In the genomic region with DNA sequence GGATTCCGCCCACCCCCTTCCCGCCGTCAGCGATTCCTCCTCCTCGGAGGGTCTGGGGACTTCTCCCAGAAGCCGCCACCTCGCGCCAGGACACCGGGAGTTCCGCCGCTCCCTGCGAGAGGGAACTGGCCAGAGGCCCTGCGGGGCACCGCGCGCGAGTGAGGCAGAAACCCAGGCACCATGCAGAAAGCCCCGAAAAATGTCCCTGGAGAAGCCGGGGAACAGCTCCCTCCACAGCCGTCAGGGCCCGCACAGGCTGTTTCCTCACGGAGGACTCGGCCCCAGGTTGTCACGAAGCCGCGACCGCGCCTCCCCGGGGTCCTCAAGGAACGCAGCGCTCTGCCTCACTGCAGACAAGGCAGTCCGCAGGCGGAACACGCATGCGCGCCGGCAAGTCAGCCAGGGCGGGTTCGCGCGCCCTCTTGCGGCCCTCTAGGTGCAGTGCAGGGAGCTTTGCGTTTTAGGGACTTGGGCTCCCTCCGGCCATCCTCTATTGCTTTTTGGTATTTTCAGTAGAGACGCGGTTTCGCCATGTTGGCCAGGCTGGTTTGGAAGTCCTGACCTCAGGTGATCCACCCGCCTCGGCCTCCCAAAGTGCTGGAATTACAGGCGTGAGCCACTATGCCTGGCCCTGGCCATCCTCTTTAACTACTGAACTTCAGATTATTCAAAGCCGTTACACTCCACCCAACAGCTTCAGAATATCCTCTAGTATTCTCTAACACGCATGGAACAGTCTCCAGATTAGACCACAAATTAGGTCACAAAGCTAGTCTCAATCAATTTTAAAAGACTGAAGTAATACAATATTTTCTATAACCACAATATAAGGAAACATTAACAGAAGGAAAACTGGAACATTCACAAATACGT, we compare ENCODE assay signal across 8 cellular contexts. TPM values are rescaled to one million over a fixed set of nuclear protein-coding genes. Genes with fewer than 3 reads are reported as not detected.
A peak's percentile ranks its signal among the peaks of the same experiment; 100 is the strongest.
DNase-seq lines count a peak whose midpoint lies in the region; ATAC-seq and TF ChIP-seq lines count a peak whose summit lies in the region.

No MANE protein-coding gene starts in this region.

- H3K9ac ChIP-seq in liver (ENCODE audit: low read depth in 1 of 2, low read length in 2 of 2), result peak overlapping the region in 1 of 2 donors; percentile 56

- H3K9me3 ChIP-seq in liver (ENCODE audit: control insufficient read depth in 4 of 4, low read length in 3 of 4), result peaks cover 0 to 3% (median 2%) of the 10 kb centered on the region in 4 donors

- intact Hi-C loops in dorsolateral prefrontal cortex (cut with DNase I), result loop anchor here (2.0 to 5.0 kb wide), 2 partner anchors 52 to 63 kb away; partner anchors contain the start of gene ZNF624 (in 1 of the 2)

- TF ChIP-seq CTCF in dorsolateral prefrontal cortex (IDR thresholded peaks at IDR 0.05 in 54 of 56, conservative IDR thresholded peaks at IDR 0.05 in 2 of 56; ENCODE audit: low read depth in 1 of 56, partially characterized antibody in 56 of 56) (peak; percentile 96 to 100 (median 99)), liver (IDR thresholded peaks at IDR 0.05; ENCODE audit: low read depth, low read length, missing input control) (peak; percentile 97)

- peaks cover 0 to 5% (median 1%) of the 10 kb centered on the region in 4 donors for H3K4me1 ChIP-seq in liver (ENCODE audit: control insufficient read depth in 4 of 4, insufficient read depth in 4 of 4, low read length in 3 of 4)

- DNase-seq in AG08395 (ENCODE audit: low spot score) (peak; percentile 97), NCI-H748 treated with DMSO at 0.1 percent for 48 hours (lab: John Stamatoyannopoulos, UW) (peak; percentile 89), dorsolateral prefrontal cortex (peak; percentile 89 to 94 (median 90))
- peak; percentile 86 to 89 for DNase-seq in activated CD4-positive, alpha-beta T cell treated with anti-CD3 and anti-CD28 coated beads, Interleukin-2, amount 50 U/mL, for 4 hours
- DNase-seq in stimulated activated CD4-positive, alpha-beta T cell treated with anti-CD3 and anti-CD28 coated beads, Interleukin-2, amount 100 ng/mL, for 48 hours, result peak; percentile 93

- H3K4me3 ChIP-seq in dorsolateral prefrontal cortex (peak overlapping the region; percentile 53 to 98 (median 76)), liver (ENCODE audit: low read depth in 1 of 3, low read length in 3 of 3) (peak overlapping the region; percentile 42 to 69 (median 60))

- peak; percentile 73 to 81 for TF ChIP-seq RAD21 in liver (IDR thresholded peaks at IDR 0.05)

- 6% methylated on average over 53 of the region's 53 CpGs for WGBS in liver

- H3K36me3 ChIP-seq in liver (ENCODE audit: control insufficient read depth in 4 of 4, insufficient read depth in 3 of 4, low read depth in 1 of 4, low read length in 3 of 4), result no peaks in the 10 kb centered on the region

- H3K27ac ChIP-seq in dorsolateral prefrontal cortex (peak overlapping the region in 58 of 59 donors; percentile 13 to 95 (median 82)), liver (ENCODE audit: low read depth in 1 of 2, low read length in 2 of 2) (no peak overlapping the region)

- H3K27me3 ChIP-seq in dorsolateral prefrontal cortex (no peaks in the 10 kb centered on the region), liver (ENCODE audit: control insufficient read depth in 4 of 4, insufficient read depth in 4 of 4, low read length in 3 of 4) (no peaks in the 10 kb centered on the region)

- ATAC-seq in GM19043 (IDR thresholded peaks at IDR 0.05; ENCODE audit: low read depth, unreplicated experiment) (peak; percentile 59), HG03521 (IDR thresholded peaks at IDR 0.05; ENCODE audit: unreplicated experiment) (peak; percentile 79)

TF ChIP-seq in liver, 16 proteins besides CTCF, POLR2A, EP300 and RAD21:
- TF ChIP-seq SP1 (IDR thresholded peaks at IDR 0.05) (peak; percentile 17), EGR1 (IDR thresholded peaks at IDR 0.05; ENCODE audit: low read depth in 2 of 2) (no peak), GABPA (IDR thresholded peaks at IDR 0.05 in 1 of 2, conservative IDR thresholded peaks at IDR 0.05 in 1 of 2) (no peak), HNF4G (IDR thresholded peaks at IDR 0.05) (no peak), YY1 (IDR thresholded peaks at IDR 0.05) (peak; percentile 28)
- TF ChIP-seq, protein P1, sequence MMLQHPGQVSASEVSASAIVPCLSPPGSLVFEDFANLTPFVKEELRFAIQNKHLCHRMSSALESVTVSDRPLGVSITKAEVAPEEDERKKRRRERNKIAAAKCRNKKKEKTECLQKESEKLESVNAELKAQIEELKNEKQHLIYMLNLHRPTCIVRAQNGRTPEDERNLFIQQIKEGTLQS (IDR thresholded peaks at IDR 0.05), result no peak
- TF ChIP-seq, protein P2, sequence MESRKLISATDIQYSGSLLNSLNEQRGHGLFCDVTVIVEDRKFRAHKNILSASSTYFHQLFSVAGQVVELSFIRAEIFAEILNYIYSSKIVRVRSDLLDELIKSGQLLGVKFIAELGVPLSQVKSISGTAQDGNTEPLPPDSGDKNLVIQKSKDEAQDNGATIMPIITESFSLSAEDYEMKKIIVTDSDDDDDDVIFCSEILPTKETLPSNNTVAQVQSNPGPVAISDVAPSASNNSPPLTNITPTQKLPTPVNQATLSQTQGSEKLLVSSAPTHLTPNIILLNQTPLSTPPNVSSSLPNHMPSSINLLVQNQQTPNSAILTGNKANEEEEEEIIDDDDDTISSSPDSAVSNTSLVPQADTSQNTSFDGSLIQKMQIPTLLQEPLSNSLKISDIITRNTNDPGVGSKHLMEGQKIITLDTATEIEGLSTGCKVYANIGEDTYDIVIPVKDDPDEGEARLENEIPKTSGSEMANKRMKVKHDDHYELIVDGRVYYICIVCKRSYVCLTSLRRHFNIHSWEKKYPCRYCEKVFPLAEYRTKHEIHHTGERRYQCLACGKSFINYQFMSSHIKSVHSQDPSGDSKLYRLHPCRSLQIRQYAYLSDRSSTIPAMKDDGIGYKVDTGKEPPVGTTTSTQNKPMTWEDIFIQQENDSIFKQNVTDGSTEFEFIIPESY (IDR thresholded peaks at IDR 0.05), result no peak

RNA-seq across cellular contexts. Expression of gene ZNF287, which starts 20.3 kb away (rescaled TPM):
- 10 to 100 TPM in 117 of 120 experiments, 1 to 10 TPM in 3; 9.2 to 29.9 (median 15.2) TPM for total RNA-seq in dorsolateral prefrontal cortex
- total RNA-seq in liver, result under 1 TPM; 0.67 to 0.98 TPM
- polyA plus RNA-seq in liver, result 1 to 10 TPM in 1 of 2 donors, under 1 TPM in 1; 0.40 to 1.2 TPM

Comparison
In these comparisons a context has a peak if more than half of its experiments do, and no peak if none do; other contexts are left out.
1. H3K27ac ChIP-seq: peak in dorsolateral prefrontal cortex (58 of 59); none in liver (0 of 2).
2. RNA of gene ZNF287, which starts 20.3 kb away (total RNA-seq): 9.2 to 29.9 TPM in dorsolateral prefrontal cortex; 0.67 to 0.98 TPM in liver; every median in the first group is over 4 times any median in the second.
3. Peak in every context shown above with its lines, with median percentiles within 50 percentile points of each other: DNase-seq.